8 cellular contexts compared by ENCODE assay signal in the genomic region with DNA sequence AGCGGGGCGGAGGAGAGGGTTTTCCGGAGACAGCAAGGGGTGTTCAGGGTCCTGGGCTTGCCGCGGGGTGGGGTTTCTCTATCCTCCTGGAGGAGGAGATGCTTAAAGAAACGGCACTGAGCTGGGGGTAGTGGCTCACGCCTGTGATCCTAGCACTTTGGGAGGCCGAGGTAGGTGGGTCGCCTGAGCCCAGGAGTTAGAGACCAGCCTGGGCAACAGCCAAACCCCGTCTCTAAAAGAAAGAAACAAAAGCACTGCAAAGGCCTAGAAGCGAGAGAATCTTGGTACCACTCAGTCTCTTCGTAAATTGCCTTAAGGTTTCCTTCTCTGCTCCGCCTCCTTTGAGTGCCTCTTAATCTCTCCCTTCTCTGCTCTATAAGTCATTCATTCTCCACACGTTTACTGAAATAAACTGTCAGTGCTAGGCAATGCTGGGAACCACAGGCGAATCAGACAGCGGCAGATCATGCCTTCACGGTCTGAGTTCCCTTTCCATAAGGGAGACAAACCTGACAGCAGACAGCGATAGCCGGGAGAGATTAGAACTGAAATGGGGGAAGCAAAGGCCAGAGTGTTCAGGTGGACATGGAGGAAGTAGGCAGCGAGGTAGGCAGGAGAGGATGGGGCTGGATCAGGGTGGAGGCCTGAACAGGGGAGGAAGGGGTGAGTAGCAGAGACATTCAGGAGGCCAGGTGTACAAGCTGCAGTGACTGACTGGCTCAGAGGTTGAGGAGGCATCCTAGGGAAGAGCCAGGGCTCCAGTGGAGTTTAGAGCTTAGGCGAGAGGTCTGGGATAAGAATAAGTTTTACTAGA. TPM values are rescaled to one million over a fixed set of nuclear protein-coding genes. Genes with fewer than 3 reads are reported as not detected.
DNase-seq lines count a peak whose midpoint lies in the region; ATAC-seq and TF ChIP-seq lines count a peak whose summit lies in the region.

No MANE protein-coding gene starts in this region.

- H3K4me2 ChIP-seq in trophoblast cell (ENCODE audit: low read length) = peak overlapping the region; percentile 79

- H3K14ac ChIP-seq in trophoblast cell (ENCODE audit: low read length) = peak overlapping the region; percentile 52

- H3K27me3 ChIP-seq in RWPE2 (ENCODE audit: insufficient read depth, poor library complexity, severe bottlenecking) = no peaks in the 10 kb centered on the region
- no peaks in the 10 kb centered on the region for H3K27me3 ChIP-seq in esophagus squamous epithelium
- H3K27me3 ChIP-seq in trophoblast cell (ENCODE audit: insufficient read depth, low read length) = no peaks in the 10 kb centered on the region

- DNase-seq in RWPE2 (ENCODE audit: low spot score) (no peak), esophagus squamous epithelium (lab: John Stamatoyannopoulos, UW) (no peak), trophoblast cell (no peak), NCI-H2227 (lab: John Stamatoyannopoulos, UW; ENCODE audit: unreplicated experiment) (no peak), RPMI8226 (no peak), DMS114 treated with DMSO at 0.1 percent for 48 hours (lab: John Stamatoyannopoulos, UW; ENCODE audit: unreplicated experiment) (no peak)

- peak overlapping the region; percentile 93 for H3K4me3 ChIP-seq in GM08714 (ENCODE audit: low read length)
- H3K4me3 ChIP-seq in RWPE2 (ENCODE audit: severe bottlenecking) = peak overlapping the region; percentile 75
- peak overlapping the region; percentile 62 to 98 (median 90) for H3K4me3 ChIP-seq in esophagus squamous epithelium
- peak overlapping the region; percentile 88 for H3K4me3 ChIP-seq in trophoblast cell (ENCODE audit: low read depth, low read length)

- H3K9me3 ChIP-seq in RWPE2 (ENCODE audit: severe bottlenecking) (no peaks in the 10 kb centered on the region), esophagus squamous epithelium (no peaks in the 10 kb centered on the region), trophoblast cell (ENCODE audit: insufficient read depth, low read depth, low read length) (no peaks in the 10 kb centered on the region)

- H2BK12ac ChIP-seq in trophoblast cell (ENCODE audit: low read length) = no peak overlapping the region

- TF ChIP-seq POLR2A in esophagus squamous epithelium (IDR thresholded peaks at IDR 0.05) = no peak

- H3K23ac ChIP-seq in trophoblast cell (ENCODE audit: low read length) = no peak overlapping the region

- peak overlapping the region; percentile 80 for H2AFZ ChIP-seq in trophoblast cell (ENCODE audit: insufficient read depth, low read length, poor library complexity)

- peak overlapping the region; percentile 32 for H2BK5ac ChIP-seq in trophoblast cell (ENCODE audit: low read depth, low read length, poor library complexity)

- ATAC-seq in RWPE2 (ENCODE audit: low read depth) (no peak; the same call in 2 of the 3 replicates), HG03097 (IDR thresholded peaks at IDR 0.05; ENCODE audit: low FRiP score, unreplicated experiment) (no peak)

- 15 to 16% methylated on average over 15 to 16 of the region's 21 CpGs for WGBS in esophagus squamous epithelium, 2 donors
- no CpG with 5 or more reads among the region's 21 CpGs for WGBS in trophoblast cell (ENCODE audit: extremely low coverage, insufficient coverage, insufficient read length)

- peak overlapping the region; percentile 80 for H3K9ac ChIP-seq in trophoblast cell (ENCODE audit: low read length)

- H3K79me1 ChIP-seq in trophoblast cell (ENCODE audit: low read length) = peaks cover 8% of the 10 kb centered on the region

- H3K36me3 ChIP-seq in RWPE2 (ENCODE audit: low read depth) = peaks cover 44% of the 10 kb centered on the region
- peaks cover 20 to 48% (median 29%) of the 10 kb centered on the region in 3 donors for H3K36me3 ChIP-seq in esophagus squamous epithelium
- H3K36me3 ChIP-seq in trophoblast cell (ENCODE audit: control insufficient read depth in 1 of 2, insufficient read depth in 2 of 2, low read length in 2 of 2) = peaks cover 20 to 32% of the 10 kb centered on the region in 2 experiments

- TF ChIP-seq CTCF in RWPE2 (IDR thresholded peaks at IDR 0.05; ENCODE audit: poor library complexity, severe bottlenecking) = no peak
- no peak for TF ChIP-seq CTCF in esophagus squamous epithelium (IDR thresholded peaks at IDR 0.05)

- H4K8ac ChIP-seq in trophoblast cell (ENCODE audit: low read depth, low read length) = peak overlapping the region; percentile 94

- peak overlapping the region; percentile 66 for H3K4ac ChIP-seq in trophoblast cell (ENCODE audit: low read depth, low read length)

- H2AK5ac ChIP-seq in trophoblast cell (ENCODE audit: low read length) = peak overlapping the region; percentile 57

- H3K27ac ChIP-seq in RWPE2 (ENCODE audit: poor library complexity, severe bottlenecking) = peak overlapping the region; percentile 57
- peak overlapping the region; percentile 89 to 97 (median 94) for H3K27ac ChIP-seq in esophagus squamous epithelium
- H3K27ac ChIP-seq in trophoblast cell (ENCODE audit: low read depth, low read length) = no peak overlapping the region

- H3K79me2 ChIP-seq in trophoblast cell (ENCODE audit: control insufficient read depth, insufficient read depth, low read length, poor library complexity) = peaks cover 10% of the 10 kb centered on the region

- H4K91ac ChIP-seq in trophoblast cell (ENCODE audit: low read depth, low read length) = peak overlapping the region; percentile 67

- H3K4me1 ChIP-seq in RWPE2 (ENCODE audit: insufficient read depth, poor library complexity, severe bottlenecking) (no peaks in the 10 kb centered on the region), esophagus squamous epithelium (peaks cover 16 to 33% (median 18%) of the 10 kb centered on the region in 3 donors), trophoblast cell (ENCODE audit: control insufficient read depth in 1 of 2, insufficient read depth in 2 of 2, low read length in 2 of 2) (peaks cover 11% of the 10 kb centered on the region in 2 experiments)

- intact Hi-C loops in esophagus squamous epithelium (cut with DNase I) = no loop called here

- peak overlapping the region; percentile 21 for H2BK120ac ChIP-seq in trophoblast cell (ENCODE audit: insufficient read depth, low read length, poor library complexity)

- H4K12ac ChIP-seq in trophoblast cell (ENCODE audit: low read depth, low read length) = peak overlapping the region; percentile 50

- H3K18ac ChIP-seq in trophoblast cell (ENCODE audit: low read length) = peak overlapping the region; percentile 56

RNA-seq across cellular contexts. Expression of gene EIF3K, which starts 0.6 kb away (rescaled TPM):
- 100 to 1,000 TPM; 437 to 578 (median 516) TPM for total RNA-seq in esophagus squamous epithelium
- 205 and 214 TPM in 2 replicates for polyA plus RNA-seq in trophoblast cell (2013)

RNA-seq across cellular contexts. Expression of gene MAP4K1, which starts 1.8 kb away (rescaled TPM):
- total RNA-seq in esophagus squamous epithelium = 1 to 10 TPM; 1.5 to 4.2 (median 2.7) TPM
- polyA plus RNA-seq in trophoblast cell (2013) = 0.56 and 0.72 TPM in 2 replicates

RNA-seq across cellular contexts. Expression of gene ACTN4, which starts 27.9 kb away (rescaled TPM):
- total RNA-seq in esophagus squamous epithelium = 100 to 1,000 TPM; 302 to 705 (median 414) TPM
- 442 and 468 TPM in 2 replicates for polyA plus RNA-seq in trophoblast cell (2013)
